Comparison of ENCODE assay signal across 31 cellular contexts in the genomic region with DNA sequence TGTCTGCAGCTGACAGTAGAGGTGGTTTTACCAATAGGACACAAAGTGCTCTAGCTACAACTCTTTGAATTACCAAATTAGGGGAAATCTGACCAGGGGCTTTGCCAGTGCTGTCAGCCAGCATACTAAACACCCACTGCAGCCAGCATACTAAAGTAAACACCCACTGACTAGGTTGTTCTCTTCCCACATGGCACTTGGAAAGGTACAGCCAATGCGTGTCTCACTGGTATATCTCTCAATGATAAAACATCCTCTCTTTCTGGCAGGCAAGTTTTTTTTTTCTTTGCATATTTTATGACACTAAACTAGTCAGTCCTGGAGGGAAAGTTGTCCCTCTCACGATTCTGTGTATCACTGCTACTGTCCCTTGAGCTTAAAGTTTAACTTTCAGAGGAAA.
"Had no signal": no experiment of that assay in that cellular context is flagged by ENCODE, and none has a peak within 500 bp of the region (broad histone marks: within the 10 kb centered on the region; RNA-seq: fewer than 3 reads in every experiment).

No MANE protein-coding gene starts in this region.

- H3K36me3 Mint-ChIP-seq: activated CD8-positive, alpha-beta memory T cell treated with anti-CD3 and anti-CD28 coated beads, Interleukin-2, amount 10 ng/mL, durations not matched to agents 7 days and 5 days; activated naive CD4-positive, alpha-beta T cell treated with anti-CD3 and anti-CD28 coated beads, Interleukin-2, amount 10 ng/mL, durations not matched to agents 7 days and 5 days; activated naive CD8-positive, alpha-beta T cell; brain had no signal

- H3K4me1 Mint-ChIP-seq: activated CD4-positive, alpha-beta memory T cell treated with anti-CD3 and anti-CD28 coated beads, Interleukin-2, amount 10 ng/mL, durations not matched to agents 7 days and 5 days; activated CD8-positive, alpha-beta memory T cell treated with anti-CD3 and anti-CD28 coated beads, Interleukin-2, amount 10 ng/mL, durations not matched to agents 7 days and 5 days; activated naive CD4-positive, alpha-beta T cell treated with anti-CD3 and anti-CD28 coated beads, Interleukin-2, amount 10 ng/mL, durations not matched to agents 7 days and 5 days; activated naive CD8-positive, alpha-beta T cell treated with anti-CD3 and anti-CD28 coated beads, Interleukin-2, amount 50 U/mL, for 24 hours had no signal

- H3K9me3 Mint-ChIP-seq: activated CD4-positive, alpha-beta memory T cell treated with anti-CD3 and anti-CD28 coated beads, Interleukin-2, amount 10 ng/mL, durations not matched to agents 7 days and 5 days; activated naive CD4-positive, alpha-beta T cell treated with anti-CD3 and anti-CD28 coated beads, Interleukin-2, amount 10 ng/mL, durations not matched to agents 7 days and 5 days had no signal

- H3K4me2 ChIP-seq: KMS-11 had no signal

- H3K27ac ChIP-seq: KMS-11, WERI-Rb-1 had no signal

- H3K4me3 Mint-ChIP-seq: activated CD4-positive, alpha-beta memory T cell treated with anti-CD3 and anti-CD28 coated beads, Interleukin-2, amount 10 ng/mL, durations not matched to agents 7 days and 5 days; activated CD8-positive, alpha-beta memory T cell treated with anti-CD3 and anti-CD28 coated beads, Interleukin-2, amount 10 ng/mL, durations not matched to agents 7 days and 5 days; activated naive CD4-positive, alpha-beta T cell treated with anti-CD3 and anti-CD28 coated beads, Interleukin-2, amount 10 ng/mL, durations not matched to agents 7 days and 5 days; activated naive CD8-positive, alpha-beta T cell; activated naive CD8-positive, alpha-beta T cell treated with anti-CD3 and anti-CD28 coated beads, Interleukin-2, amount 50 U/mL, for 24 hours; brain had no signal

- ATAC-seq: activated CD8-positive, alpha-beta memory T cell treated with anti-CD3 and anti-CD28 coated beads, Interleukin-2, amount 10 ng/mL, durations not matched to agents 7 days and 5 days; activated naive CD8-positive, alpha-beta T cell treated with anti-CD3 and anti-CD28 coated beads, Interleukin-2, amount 50 U/mL, for 24 hours; PC-3 had no signal

- H3K27me3 Mint-ChIP-seq: activated CD4-positive, alpha-beta memory T cell treated with anti-CD3 and anti-CD28 coated beads, Interleukin-2, amount 10 ng/mL, durations not matched to agents 7 days and 5 days; activated CD8-positive, alpha-beta memory T cell treated with anti-CD3 and anti-CD28 coated beads, Interleukin-2, amount 10 ng/mL, durations not matched to agents 7 days and 5 days; activated naive CD4-positive, alpha-beta T cell treated with anti-CD3 and anti-CD28 coated beads, Interleukin-2, amount 10 ng/mL, durations not matched to agents 7 days and 5 days; activated naive CD8-positive, alpha-beta T cell treated with anti-CD3 and anti-CD28 coated beads, Interleukin-2, amount 50 U/mL, for 24 hours had no signal

- H3K27ac Mint-ChIP-seq: activated CD4-positive, alpha-beta memory T cell treated with anti-CD3 and anti-CD28 coated beads, Interleukin-2, amount 10 ng/mL, durations not matched to agents 7 days and 5 days; activated CD8-positive, alpha-beta memory T cell treated with anti-CD3 and anti-CD28 coated beads, Interleukin-2, amount 10 ng/mL, durations not matched to agents 7 days and 5 days; activated naive CD4-positive, alpha-beta T cell treated with anti-CD3 and anti-CD28 coated beads, Interleukin-2, amount 10 ng/mL, durations not matched to agents 7 days and 5 days; activated naive CD8-positive, alpha-beta T cell; activated naive CD8-positive, alpha-beta T cell treated with anti-CD3 and anti-CD28 coated beads, Interleukin-2, amount 50 U/mL, for 24 hours had no signal

- DNase-seq: activated CD4-positive, alpha-beta memory T cell treated with anti-CD3 and anti-CD28 coated beads, Interleukin-2, amount 10 ng/mL, durations not matched to agents 7 days and 5 days; activated CD4-positive, alpha-beta T cell treated with anti-CD3 and anti-CD28 coated beads for 1 hour; activated CD4-positive, alpha-beta T cell treated with anti-CD3 and anti-CD28 coated beads for 48 hours; activated CD4-positive, CD25-positive, alpha-beta regulatory T cell; activated CD8-positive, alpha-beta memory T cell treated with anti-CD3 and anti-CD28 coated beads for 24 hours; activated CD8-positive, alpha-beta memory T cell treated with anti-CD3 and anti-CD28 coated beads, Interleukin-2, amount 10 ng/mL, durations not matched to agents 7 days and 5 days; activated CD8-positive, alpha-beta memory T cell treated with anti-CD3 and anti-CD28 coated beads, Interleukin-2, amount 50 U/mL, for 48 hours; activated effector memory CD4-positive, alpha-beta T cell treated with Interleukin-2 at 50 U/mL for 16 hours; activated naive CD4-positive, alpha-beta T cell treated with anti-CD3 and anti-CD28 coated beads, Interleukin-2, amount 10 ng/mL, durations not matched to agents 7 days and 5 days; activated naive CD8-positive, alpha-beta T cell treated with anti-CD3 and anti-CD28 coated beads, Interleukin-2, amount 50 U/mL, for 24 hours; activated T-cell treated with anti-CD3 and anti-CD28 coated beads, Interleukin-2, amount 50 U/mL, for 48 hours; cerebellar nuclear complex; MM.1S; MV-4-11; NCI-H1092; NCI-H1436 treated with DMSO at 0.1 percent for 48 hours; NCI-H1694 treated with DMSO at 0.1 percent for 48 hours; NCI-H2029; NCI-H510A; NCI-H526 treated with DMSO at 0.1 percent for 48 hours; NCI-H774; PC-3; Right ventricle myocardium superior; SW 1271; T-helper 1 cell; T-helper 2 cell; T-helper 9 cell had no signal

- H3K36me3 ChIP-seq: WERI-Rb-1 had no signal
